ENCODE assay signal across 1 cellular context in genomic region chr1:168907053-168907452, GRCh38.
TF ChIP-seq lines count a peak whose summit lies in the region.

No MANE protein-coding gene starts in this region.

TF ChIP-seq in HepG2, 621 proteins besides CTCF, POLR2A, EP300 and RAD21 (continued from another document):
- TF ChIP-seq MLXIP (CRISPR knock-in tag; IDR thresholded peaks at IDR 0.05; ENCODE audit: borderline replicate concordance): no peak
- TF ChIP-seq IKZF4 (CRISPR knock-in tag; IDR thresholded peaks at IDR 0.05; ENCODE audit: borderline replicate concordance, low read depth, not compliant biosample characterization): no peak
- TF ChIP-seq FOXJ3 (CRISPR knock-in tag; IDR thresholded peaks at IDR 0.05; ENCODE audit: borderline replicate concordance): no peak
- no peak for TF ChIP-seq SOX6 (IDR thresholded peaks at IDR 0.05)
- TF ChIP-seq SOX6 (CRISPR knock-in tag; IDR thresholded peaks at IDR 0.05): 0 out of 2 replicates have a peak, but pooled peaks have one; percentile 12
- TF ChIP-seq POLR2AphosphoS2 (IDR thresholded peaks at IDR 0.05; ENCODE audit: low read depth, low read length): no peak
- no peak for TF ChIP-seq LBX2 (CRISPR knock-in tag; IDR thresholded peaks at IDR 0.05; ENCODE audit: borderline replicate concordance)
- TF ChIP-seq RAD51 (IDR thresholded peaks at IDR 0.05; ENCODE audit: borderline replicate concordance): no peak
- TF ChIP-seq MAFG (CRISPR knock-in tag; IDR thresholded peaks at IDR 0.05): no peak
- no peak for TF ChIP-seq KLF15 (CRISPR knock-in tag; IDR thresholded peaks at IDR 0.05; ENCODE audit: borderline replicate concordance)
- TF ChIP-seq HNF1A (IDR thresholded peaks at IDR 0.05; ENCODE audit: low read depth): no peak
- peak; percentile 50; the same call in 1 of the 2 replicates for TF ChIP-seq HNF1A (CRISPR knock-in tag; IDR thresholded peaks at IDR 0.05; ENCODE audit: borderline replicate concordance)
- no peak for TF ChIP-seq ZFP36L2 (CRISPR knock-in tag; IDR thresholded peaks at IDR 0.05)
- TF ChIP-seq NBN (conservative IDR thresholded peaks at IDR 0.05): no peak
- 0 out of 4 replicates have a peak, but pooled peaks of 1 of the 2 experiments have one; percentile 21 for TF ChIP-seq KLF16 (CRISPR knock-in tag; IDR thresholded peaks at IDR 0.05)
- no peak for TF ChIP-seq ZNF781 (CRISPR knock-in tag; IDR thresholded peaks at IDR 0.05; ENCODE audit: borderline replicate concordance, not compliant biosample characterization)
- peak; percentile 61; the same call in 1 of the 2 replicates for TF ChIP-seq ZNF609 (CRISPR knock-in tag; IDR thresholded peaks at IDR 0.05; ENCODE audit: borderline replicate concordance)
TF ChIP-seq in HepG2: peak in this region for 39.
